In the genomic region with DNA sequence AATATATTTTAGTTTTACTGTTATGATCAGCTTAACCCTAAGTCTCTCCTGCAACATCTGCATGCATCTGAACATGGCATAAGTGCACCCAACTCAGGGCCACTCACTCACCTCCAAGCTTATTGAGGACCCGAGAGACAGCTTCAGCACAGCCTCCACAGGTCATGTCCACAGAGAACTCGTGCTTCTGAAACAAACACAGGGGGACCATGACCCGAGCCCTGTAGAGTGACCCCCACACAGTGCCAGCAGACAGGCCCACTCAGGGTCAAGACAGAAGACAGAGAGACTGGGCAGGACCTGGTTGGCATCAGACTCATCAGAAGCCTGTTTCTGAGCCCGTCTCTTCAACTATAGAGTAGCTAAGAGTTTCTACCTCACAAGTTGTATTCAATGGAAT, we compare ENCODE assay signal across 34 cellular contexts. TPM values are rescaled to one million over a fixed set of nuclear protein-coding genes. Genes with fewer than 3 reads are reported as not detected.
DNase-seq lines count a peak whose midpoint lies in the region; ATAC-seq and TF ChIP-seq lines count a peak whose summit lies in the region.
"Had no signal": no experiment of that assay in that cellular context is flagged by ENCODE, and none has a peak within 500 bp of the region (broad histone marks: within the 10 kb centered on the region; RNA-seq: fewer than 3 reads in every experiment).

No MANE protein-coding gene starts in this region.

- TF ChIP-seq CTCF in PC-3 (conservative IDR thresholded peaks at IDR 0.05; ENCODE audit: low read depth, low read length): no peak
- no peak for TF ChIP-seq CTCF in WERI-Rb-1 (IDR thresholded peaks at IDR 0.05; ENCODE audit: low read depth, low read length)

- peaks cover 0 to 6% of the 10 kb centered on the region in 2 donors for H3K36me3 Mint-ChIP-seq in activated T-cell treated with anti-CD3 and anti-CD28 coated beads, Interleukin-2, amount 50 U/mL, for 72 hours (ENCODE audit: insufficient read depth in 2 of 2)
- H3K36me3 Mint-ChIP-seq: natural killer cell had no signal

- H3K4me1 ChIP-seq in PC-3 (ENCODE audit: insufficient read depth, low read length) (peaks cover 21% of the 10 kb centered on the region), subcutaneous abdominal adipose tissue (ENCODE audit: control insufficient read depth in 5 of 5, insufficient read depth in 5 of 5, low read length in 5 of 5) (peaks cover 0 to 44% (median 24%) of the 10 kb centered on the region in 5 donors)

- ATAC-seq in activated T-cell treated with anti-CD3 and anti-CD28 coated beads, Interleukin-2, amount 50 U/mL, for 72 hours (replicated peaks in 1 of 2): no peak
- ATAC-seq in PC-3: peak; percentile 25; the same call in 1 of the 2 replicates
- peak; percentile 24 for ATAC-seq in esophagus mucosa
- ATAC-seq in HG02852 (IDR thresholded peaks at IDR 0.05; ENCODE audit: unreplicated experiment): no peak
- ATAC-seq: activated CD8-positive, alpha-beta memory T cell treated with anti-CD3 and anti-CD28 coated beads, Interleukin-2, amount 10 ng/mL, durations not matched to agents 7 days and 5 days; gastroesophageal sphincter; left cardiac atrium; mucosa of descending colon; natural killer cell had no signal

- DNase-seq in activated T-cell treated with anti-CD3 and anti-CD28 coated beads, Interleukin-2, amount 50 U/mL, for 72 hours: no peak
- DNase-seq in activated T-cell treated with anti-CD3 and anti-CD28 coated beads, Interleukin-2, amount 50 U/mL, for 1 hour: no peak
- no peak for DNase-seq in PC-3
- DNase-seq in dedifferentiated amniotic fluid mesenchymal stem cell (ENCODE audit: extremely low spot score): no peak
- no peak for DNase-seq in WERI-Rb-1
- DNase-seq: activated CD4-positive, alpha-beta T cell treated with anti-CD3 and anti-CD28 coated beads for 48 hours; activated CD8-positive, alpha-beta memory T cell treated with anti-CD3 and anti-CD28 coated beads, Interleukin-2, amount 10 ng/mL, durations not matched to agents 7 days and 5 days; activated naive CD4-positive, alpha-beta T cell; activated T-cell treated with anti-CD3 and anti-CD28 coated beads, Interleukin-2, amount 50 U/mL, for 48 hours; CD4-positive, CD25-positive, alpha-beta regulatory T cell; cerebellar nuclear complex; DND-41; dorsolateral prefrontal cortex; GF-D8; KBM-7; left cardiac atrium; mucosa of descending colon; natural killer cell; NCI-H1417; NCI-H2029 treated with DMSO at 0.1 percent for 48 hours; NCI-H524 treated with DMSO at 0.1 percent for 48 hours; occipital lobe; OCI-M1; Right ventricle myocardium superior; stimulated activated CD4-positive, alpha-beta T cell treated with anti-CD3 and anti-CD28 coated beads, Interleukin-15, amount 100 ng/mL, for 24 hours; stimulated activated CD4-positive, alpha-beta T cell treated with anti-CD3 and anti-CD28 coated beads, Interleukin-4, amount 100 ng/mL, for 4 hours had no signal

- no peaks in the 10 kb centered on the region for H4K20me1 ChIP-seq in PC-3 (ENCODE audit: low read length)

- H3K27me3 Mint-ChIP-seq in activated T-cell treated with anti-CD3 and anti-CD28 coated beads, Interleukin-2, amount 50 U/mL, for 72 hours (ENCODE audit: low read depth): no peaks in the 10 kb centered on the region
- H3K27me3 Mint-ChIP-seq: activated CD8-positive, alpha-beta memory T cell treated with anti-CD3 and anti-CD28 coated beads, Interleukin-2, amount 10 ng/mL, durations not matched to agents 7 days and 5 days; brain; CD4-positive, CD25-positive, alpha-beta regulatory T cell had no signal

- H3K27ac ChIP-seq in PC-3 (ENCODE audit: low read length) (peak overlapping the region; percentile 29; the same call in 1 of the 2 replicates), subcutaneous abdominal adipose tissue (ENCODE audit: low read depth, low read length) (peak overlapping the region; percentile 59), WERI-Rb-1 (no peak overlapping the region)
- H3K27ac ChIP-seq: gastroesophageal sphincter, hepatocyte, upper lobe of left lung, VCaP had no signal

- H3K4me1 Mint-ChIP-seq in activated T-cell treated with anti-CD3 and anti-CD28 coated beads, Interleukin-2, amount 50 U/mL, for 72 hours (ENCODE audit: low read depth): peaks cover 61% of the 10 kb centered on the region

- CTCF ChIA-PET in PC-3 (lab: Charles Lee): interaction anchor here (1.6 kb wide), 1 partner anchor 19 kb away, joined by 5 read pairs; no protein-coding TSS in a partner anchor

- H3K4me3 ChIP-seq in PC-3 (ENCODE audit: low read length): no peak overlapping the region
- no peak overlapping the region for H3K4me3 ChIP-seq in subcutaneous abdominal adipose tissue (ENCODE audit: low read depth in 1 of 5, low read length in 5 of 5)
- H3K4me3 ChIP-seq in WERI-Rb-1 (ENCODE audit: low read depth, low read length): no peak overlapping the region
- H3K4me3 ChIP-seq: dorsolateral prefrontal cortex, gastroesophageal sphincter, hepatocyte, mucosa of descending colon, upper lobe of left lung had no signal

- intact Hi-C loops in PC-3 (cut with micrococcal nuclease): no loop called here

- H3K9me2 ChIP-seq in PC-3 (replicated peaks; ENCODE audit: low read length): no peaks in the 10 kb centered on the region

- peak overlapping the region; percentile 31; the same call in 1 of the 2 replicates for H3K4me2 ChIP-seq in PC-3 (ENCODE audit: low read length)
- H3K4me2 ChIP-seq: hepatocyte had no signal

- no peaks in the 10 kb centered on the region for H3F3A ChIP-seq in PC-3 (ENCODE audit: low read length, unreplicated experiment)

- H3K27me3 ChIP-seq in PC-3 (ENCODE audit: low read length) (no peaks in the 10 kb centered on the region), subcutaneous abdominal adipose tissue (ENCODE audit: control insufficient read depth in 5 of 5, insufficient read depth in 4 of 5, low read length in 5 of 5) (no peaks in the 10 kb centered on the region), WERI-Rb-1 (ENCODE audit: insufficient read depth, low read depth, severe bottlenecking) (no peaks in the 10 kb centered on the region)
- H3K27me3 ChIP-seq: dorsolateral prefrontal cortex, gastroesophageal sphincter, hepatocyte, upper lobe of left lung had no signal

- no peak overlapping the region for H2AFZ ChIP-seq in PC-3 (ENCODE audit: low read length)
- H2AFZ ChIP-seq: hepatocyte had no signal

- no TSS peak for BruUV-seq in PC-3 (replicated peaks; lab: Mats Ljungman, UMichigan)

- no peak overlapping the region for H3K4me3 Mint-ChIP-seq in activated T-cell treated with anti-CD3 and anti-CD28 coated beads, Interleukin-2, amount 50 U/mL, for 72 hours
- H3K4me3 Mint-ChIP-seq: activated CD8-positive, alpha-beta memory T cell treated with anti-CD3 and anti-CD28 coated beads, Interleukin-2, amount 10 ng/mL, durations not matched to agents 7 days and 5 days; brain; natural killer cell had no signal

- H3K9me3 ChIP-seq in PC-3 (ENCODE audit: low read length) (no peaks in the 10 kb centered on the region), subcutaneous abdominal adipose tissue (ENCODE audit: control insufficient read depth in 5 of 5, low read length in 5 of 5) (peaks cover 0 to 4% (median 0%) of the 10 kb centered on the region in 5 donors), WERI-Rb-1 (ENCODE audit: severe bottlenecking) (no peaks in the 10 kb centered on the region)
- H3K9me3 ChIP-seq: gastroesophageal sphincter, mucosa of descending colon, upper lobe of left lung had no signal

- H3K36me3 ChIP-seq in PC-3 (ENCODE audit: low read depth, low read length) (peaks cover 21% of the 10 kb centered on the region), subcutaneous abdominal adipose tissue (ENCODE audit: control insufficient read depth in 5 of 5, insufficient read depth in 5 of 5, low read length in 5 of 5) (no peaks in the 10 kb centered on the region), WERI-Rb-1 (peaks cover 5% of the 10 kb centered on the region)

- peaks cover 67% of the 10 kb centered on the region for H3K79me2 ChIP-seq in PC-3 (ENCODE audit: low read length)

- H3K9ac ChIP-seq in PC-3 (ENCODE audit: low read length): no peak overlapping the region
- no peak overlapping the region for H3K9ac ChIP-seq in subcutaneous abdominal adipose tissue (ENCODE audit: low read length in 5 of 5)

- H3K9me3 Mint-ChIP-seq in activated T-cell treated with anti-CD3 and anti-CD28 coated beads, Interleukin-2, amount 50 U/mL, for 72 hours: no peaks in the 10 kb centered on the region
- H3K9me3 Mint-ChIP-seq: brain; CD4-positive, CD25-positive, alpha-beta regulatory T cell; natural killer cell had no signal

- POLR2A ChIA-PET in PC-3 (lab: Charles Lee; ENCODE audit: unreplicated experiment): interaction anchor here (0.6 kb wide), 1 partner anchor 64 kb away, joined by 4 read pairs; no protein-coding TSS in a partner anchor

- H3K27ac Mint-ChIP-seq in activated T-cell treated with anti-CD3 and anti-CD28 coated beads, Interleukin-2, amount 50 U/mL, for 72 hours: peak overlapping the region; percentile 27
- H3K27ac Mint-ChIP-seq: activated CD8-positive, alpha-beta memory T cell treated with anti-CD3 and anti-CD28 coated beads, Interleukin-2, amount 10 ng/mL, durations not matched to agents 7 days and 5 days; brain had no signal

RNA-seq across cellular contexts. Expression of a gene that starts 6.8 kb away (rescaled TPM):
- total RNA-seq in activated T-cell treated with anti-CD3 and anti-CD28 coated beads, Interleukin-2, amount 50 U/mL, for 72 hours: 10 to 100 TPM; 56.1 to 68.0 TPM
- total RNA-seq in PC-3 (2014; rRNA removed) (81.4 and 122 TPM in 2 replicates), esophagus mucosa (84.7 TPM)

RNA-seq across cellular contexts. Expression of a gene that starts 20.2 kb away (rescaled TPM):
- total RNA-seq in activated T-cell treated with anti-CD3 and anti-CD28 coated beads, Interleukin-2, amount 50 U/mL, for 72 hours: 100 to 1,000 TPM; 133 to 157 TPM
- 133 and 157 TPM in 2 replicates for total RNA-seq in PC-3 (2014; rRNA removed)
- total RNA-seq in esophagus mucosa: 146 TPM

Comparison
In these comparisons a context has a peak if more than half of its experiments do, and no peak if none do; other contexts are left out.
1. ATAC-seq: peak in PC-3 (single experiment) and esophagus mucosa (single experiment); none in activated T-cell treated with anti-CD3 and anti-CD28 coated beads, Interleukin-2, amount 50 U/mL, for 72 hours (0 of 2) and HG02852 (single experiment).